Comparison of ENCODE assay signal across 18 cellular contexts in genomic region chr1:33151115-33151514, GRCh38. TPM values are rescaled to one million over a fixed set of nuclear protein-coding genes. Genes with fewer than 3 reads are reported as not detected.
A peak's percentile ranks its signal among the peaks of the same experiment; 100 is the strongest.
DNase-seq lines count a peak whose midpoint lies in the region; ATAC-seq, FAIRE-seq and TF ChIP-seq lines count a peak whose summit lies in the region.
"Had no signal": no experiment of that assay in that cellular context is flagged by ENCODE, and none has a peak within 500 bp of the region (broad histone marks: within the 10 kb centered on the region; RNA-seq: fewer than 3 reads in every experiment).

No MANE protein-coding gene starts in this region.

- no peak overlapping the region for H3K4me3 Mint-ChIP-seq in CD4-positive, CD25-positive, alpha-beta regulatory T cell
- no peak overlapping the region for H3K4me3 Mint-ChIP-seq in neural progenitor cell
- H3K4me3 Mint-ChIP-seq: B cell; dendritic cell treated with granulocyte-macrophage colony-stimulating factor and Interleukin-4, amounts not matched to agents 40 ng/mL and 50 ng/mL, for 4 days; stimulated activated naive CD8-positive, alpha-beta T cell treated with anti-CD3 and anti-CD28 coated beads, Interleukin-15, Interleukin-2, amounts not matched to agents 100 ng/mL and 50 ng/mL, for 24 hours had no signal

- peak overlapping the region; percentile 24; the same call in 1 of the 2 replicates for H2AK5ac ChIP-seq in H1 (ENCODE audit: low read depth, low read length)

- H3F3A ChIP-seq in neural progenitor cell (ENCODE audit: low read depth), result peaks cover 42% of the 10 kb centered on the region

- H3K27me3 ChIP-seq in CD4-positive, CD25-positive, alpha-beta regulatory T cell (ENCODE audit: control insufficient read depth, insufficient read depth, low read length), result no peaks in the 10 kb centered on the region
- H3K27me3 ChIP-seq in HUES64 (ENCODE audit: insufficient read depth, low read length) (no peaks in the 10 kb centered on the region), H1 (replicated peaks in 1 of 4; ENCODE audit: control insufficient read depth in 3 of 4, extremely low read depth in 1 of 4, insufficient read depth in 3 of 4, low read length in 3 of 4) (no peaks in the 10 kb centered on the region), neural progenitor cell (no peaks in the 10 kb centered on the region), left lung (no peaks in the 10 kb centered on the region)
- H3K27me3 ChIP-seq: hepatocyte had no signal

- peak overlapping the region; percentile 76; the same call in 1 of the 2 replicates for H2BK5ac ChIP-seq in H1 (ENCODE audit: low read depth, low read length)

- DNase-seq in CD4-positive, CD25-positive, alpha-beta regulatory T cell, result no peak
- DNase-seq in H1 (ENCODE audit: low read depth in 1 of 2, low spot score in 2 of 2) (no peak), neural progenitor cell (ENCODE audit: low spot score) (no peak), CD1c-positive myeloid dendritic cell (ENCODE audit: extremely low spot score) (no peak), left lung (no peak)
- DNase-seq in activated CD4-positive, alpha-beta T cell treated with anti-CD3 and anti-CD28 coated beads, Interleukin-2, amount 50 U/mL, for 1 hour, result no peak
- DNase-seq: activated CD8-positive, alpha-beta memory T cell treated with anti-CD3 and anti-CD28 coated beads for 24 hours; activated effector memory CD4-positive, alpha-beta T cell treated with Interleukin-2 at 50 U/mL for 16 hours; Kasumi-1; NCI-H510A had no signal

- no peak overlapping the region for H3K27ac ChIP-seq in CD4-positive, CD25-positive, alpha-beta regulatory T cell (ENCODE audit: insufficient read depth, low read length, poor library complexity, severe bottlenecking)
- H3K27ac ChIP-seq in HUES64 (ENCODE audit: low read depth, low read length) (peak overlapping the region; percentile 44; the same call in 1 of the 2 replicates), H1 (ENCODE audit: low read depth, low read length) (no peak overlapping the region), neural progenitor cell (no peak overlapping the region), left lung (no peak overlapping the region)
- H3K27ac ChIP-seq: hepatocyte, SK-N-MC had no signal

- peak overlapping the region; percentile 93; the same call in 1 of the 2 replicates for H2BK20ac ChIP-seq in H1 (ENCODE audit: low read length)

- POLR2A ChIA-PET in H1 (lab: Charles Lee; ENCODE audit: partially characterized antibody), result interaction anchor here (4.5 kb wide), 1 partner anchor 9 kb away, joined by 23 read pairs; no protein-coding TSS in a partner anchor

- no peak overlapping the region for H3K4me3 ChIP-seq in CD4-positive, CD25-positive, alpha-beta regulatory T cell (ENCODE audit: low read depth, low read length)
- H3K4me3 ChIP-seq in HUES64 (ENCODE audit: low read length), result no peak overlapping the region
- H3K4me3 ChIP-seq in H1 (ENCODE audit: extremely low read depth in 1 of 4, insufficient read depth in 2 of 4, low read depth in 3 of 4, low read length in 4 of 4), result no peak overlapping the region
- no peak overlapping the region for H3K4me3 ChIP-seq in neural progenitor cell
- H3K4me3 ChIP-seq in left lung, result no peak overlapping the region
- H3K4me3 ChIP-seq: hepatocyte, SK-N-MC had no signal

- H2AFZ ChIP-seq in H1 (ENCODE audit: low read length), result no peak overlapping the region
- no peak overlapping the region for H2AFZ ChIP-seq in neural progenitor cell (replicated peaks)
- H2AFZ ChIP-seq: hepatocyte had no signal

- no peak for TF ChIP-seq CTCF in H1 (IDR thresholded peaks at IDR 0.05; ENCODE audit: control extremely low read depth in 1 of 3, insufficient read depth in 1 of 3, low read depth in 1 of 3, low read length in 3 of 3)
- no peak for TF ChIP-seq CTCF in neural progenitor cell (IDR thresholded peaks at IDR 0.05)
- no peak for TF ChIP-seq CTCF in left lung (IDR thresholded peaks at IDR 0.05)

- no peak overlapping the region for H3K23ac ChIP-seq in H1 (ENCODE audit: insufficient read length)

- no peak overlapping the region for H3K56ac ChIP-seq in H1 (replicated peaks; ENCODE audit: insufficient read length, low read depth, low read length)

- H4K8ac ChIP-seq in H1 (ENCODE audit: extremely low read depth, insufficient read depth, low read length), result no peak overlapping the region

- H3K36me3 ChIP-seq in CD4-positive, CD25-positive, alpha-beta regulatory T cell (ENCODE audit: control insufficient read depth, insufficient read depth, low read length), result peaks cover 28% of the 10 kb centered on the region
- H3K36me3 ChIP-seq in HUES64 (ENCODE audit: insufficient read depth, low read length) (peaks cover 6% of the 10 kb centered on the region), H1 (ENCODE audit: control insufficient read depth in 2 of 4, insufficient read depth in 4 of 4, low read length in 3 of 4) (peaks cover 0 to 5% (median 0%) of the 10 kb centered on the region in 4 experiments; a peak in 2 of 8 replicates), neural progenitor cell (no peaks in the 10 kb centered on the region), left lung (peaks cover 0 to 12% of the 10 kb centered on the region in 2 donors)

- 0 out of 2 replicates have a peak overlapping the region, but pooled peaks have one; percentile 74 for H2BK15ac ChIP-seq in H1 (ENCODE audit: low read length)

- no peaks in the 10 kb centered on the region for H3K27me3 Mint-ChIP-seq in CD4-positive, CD25-positive, alpha-beta regulatory T cell
- H3K27me3 Mint-ChIP-seq in neural progenitor cell (ENCODE audit: insufficient read depth, low read depth), result peaks cover 4% of the 10 kb centered on the region
- H3K27me3 Mint-ChIP-seq: B cell; dendritic cell treated with granulocyte-macrophage colony-stimulating factor and Interleukin-4, amounts not matched to agents 40 ng/mL and 50 ng/mL, for 4 days; stimulated activated naive CD8-positive, alpha-beta T cell treated with anti-CD3 and anti-CD28 coated beads, Interleukin-15, Interleukin-2, amounts not matched to agents 100 ng/mL and 50 ng/mL, for 24 hours had no signal

- H2BK120ac ChIP-seq in H1 (replicated peaks; ENCODE audit: low read depth, low read length), result no peak overlapping the region

- TF ChIP-seq EP300 in H1 (IDR thresholded peaks at IDR 0.05; ENCODE audit: borderline replicate concordance in 1 of 2, low read depth in 2 of 2, low read length in 2 of 2), result no peak

- H4K20me1 ChIP-seq in H1 (replicated peaks in 1 of 2; ENCODE audit: control insufficient read depth in 1 of 2, insufficient read depth in 2 of 2, low read length in 2 of 2) (peaks cover 0 to 2% of the 10 kb centered on the region in 2 experiments), neural progenitor cell (ENCODE audit: low read depth) (peaks cover 10% of the 10 kb centered on the region)

- peak overlapping the region; percentile 71; the same call in 1 of the 2 replicates for H3K18ac ChIP-seq in H1 (ENCODE audit: extremely low read depth, low read length)

- 79% methylated on average over 7 of the region's 7 CpGs for WGBS in HUES64
- WGBS in H1 (ENCODE audit: extremely low coverage in 1 of 2, insufficient coverage in 1 of 2, insufficient read length in 1 of 2, insufficient replicate concordance in 2 of 2, low coverage in 1 of 2, low lambda C conversion rate in 2 of 2, missing lambda C conversion rate in 1 of 2), 2 experiments, result 85% methylated on average over 7 of the region's 7 CpGs; no CpG with 5 or more reads in 1 of the 2 experiments

- CTCF ChIA-PET in H1 (lab: Charles Lee; ENCODE audit: partially characterized antibody), result interaction anchor here (1.0 to 4.7 kb wide), 6 partner anchors 12 to 148 kb away, joined by 3 to 47 read pairs (median 4); partner anchors contain the start of gene TRIM62

- peak overlapping the region; percentile 20 for H4K91ac ChIP-seq in H1 (replicated peaks; ENCODE audit: insufficient read length, low read length)

- peak overlapping the region in 2 of 3 donors; percentile 64 to 77 for H3K27ac Mint-ChIP-seq in CD4-positive, CD25-positive, alpha-beta regulatory T cell
- H3K27ac Mint-ChIP-seq in neural progenitor cell, result peak overlapping the region; percentile 83
- H3K27ac Mint-ChIP-seq: B cell; dendritic cell treated with granulocyte-macrophage colony-stimulating factor and Interleukin-4, amounts not matched to agents 40 ng/mL and 50 ng/mL, for 4 days; stimulated activated naive CD8-positive, alpha-beta T cell treated with anti-CD3 and anti-CD28 coated beads, Interleukin-15, Interleukin-2, amounts not matched to agents 100 ng/mL and 50 ng/mL, for 24 hours had no signal

- no peaks in the 10 kb centered on the region for H3K23me2 ChIP-seq in H1 (ENCODE audit: low read depth, low read length)

- no peak for FAIRE-seq in H1 (lab: Jason Lieb, UNC)
- FAIRE-seq: GM18507, GM19239 had no signal

- peaks cover 27% of the 10 kb centered on the region for H3K36me3 Mint-ChIP-seq in CD4-positive, CD25-positive, alpha-beta regulatory T cell
- peaks cover 11% of the 10 kb centered on the region for H3K36me3 Mint-ChIP-seq in neural progenitor cell

- H3K4me1 ChIP-seq in CD4-positive, CD25-positive, alpha-beta regulatory T cell (ENCODE audit: control insufficient read depth, insufficient read depth, low read length, poor library complexity, severe bottlenecking), result no peaks in the 10 kb centered on the region
- peaks cover 19% of the 10 kb centered on the region for H3K4me1 ChIP-seq in HUES64 (ENCODE audit: insufficient read depth, low read length)
- H3K4me1 ChIP-seq in H1 (replicated peaks in 1 of 4; ENCODE audit: control insufficient read depth in 3 of 4, insufficient read depth in 4 of 4, low read length in 3 of 4), result peaks cover 16 to 30% (median 19%) of the 10 kb centered on the region in 4 experiments
- H3K4me1 ChIP-seq in neural progenitor cell, result peaks cover 39% of the 10 kb centered on the region
- no peaks in the 10 kb centered on the region for H3K4me1 ChIP-seq in left lung

- intact Hi-C loops in left lung (cut with DNase I), result no loop called here

- peak overlapping the region in 1 of 2 experiments; percentile 16; a peak in 1 of 4 replicates for H3K4me2 ChIP-seq in H1 (ENCODE audit: insufficient read depth in 1 of 2, low read depth in 2 of 2, low read length in 2 of 2)
- H3K4me2 ChIP-seq in neural progenitor cell, result peak overlapping the region; percentile 53
- H3K4me2 ChIP-seq: hepatocyte had no signal

- H3K79me2 ChIP-seq in H1 (ENCODE audit: control insufficient read depth in 1 of 2, insufficient read depth in 2 of 2, low read length in 2 of 2) (no peaks in the 10 kb centered on the region), neural progenitor cell (ENCODE audit: low read depth) (no peaks in the 10 kb centered on the region)
- H3K79me2 ChIP-seq: hepatocyte had no signal

- no peak overlapping the region for H3K4ac ChIP-seq in H1 (replicated peaks; ENCODE audit: insufficient read length, low read depth, low read length)

- no peaks in the 10 kb centered on the region for H3K79me1 ChIP-seq in H1 (ENCODE audit: low read depth, low read length)

- H3K4me1 Mint-ChIP-seq in CD4-positive, CD25-positive, alpha-beta regulatory T cell, result peaks cover 0 to 4% (median 2%) of the 10 kb centered on the region in 4 donors
- peaks cover 47% of the 10 kb centered on the region for H3K4me1 Mint-ChIP-seq in neural progenitor cell

- no peaks in the 10 kb centered on the region for H3K9me3 ChIP-seq in CD4-positive, CD25-positive, alpha-beta regulatory T cell (ENCODE audit: control insufficient read depth in 2 of 2, low read length in 2 of 2)
- H3K9me3 ChIP-seq in HUES64 (ENCODE audit: insufficient read depth, low read depth, low read length) (no peaks in the 10 kb centered on the region), H1 (ENCODE audit: insufficient read depth in 2 of 2, low read depth in 1 of 2, low read length in 1 of 2) (no peaks in the 10 kb centered on the region), neural progenitor cell (ENCODE audit: low read depth) (no peaks in the 10 kb centered on the region), left lung (no peaks in the 10 kb centered on the region)

- TF ChIP-seq RAD21 in H1 (IDR thresholded peaks at IDR 0.05 in 1 of 2, conservative IDR thresholded peaks at IDR 0.05 in 1 of 2; ENCODE audit: low read depth in 2 of 2, low read length in 2 of 2), result no peak

- H3K14ac ChIP-seq in H1 (ENCODE audit: insufficient read length), result no peak overlapping the region

- ATAC-seq in CD4-positive, CD25-positive, alpha-beta regulatory T cell (ENCODE audit: low read depth in 2 of 2), result no peak
- no peak for ATAC-seq in left lung

- TF ChIP-seq POLR2A in H1 (IDR thresholded peaks at IDR 0.05; ENCODE audit: control extremely low read depth in 1 of 2, low read depth in 2 of 2, low read length in 2 of 2), result no peak

- H4K5ac ChIP-seq in H1 (ENCODE audit: insufficient read length, low read depth, low read length), result no peak overlapping the region

- 0 out of 2 replicates have a peak overlapping the region, but pooled peaks have one; percentile 30 for H2BK12ac ChIP-seq in H1 (ENCODE audit: low read depth, low read length)

- H3K9ac ChIP-seq in HUES64 (ENCODE audit: low read depth, low read length) (no peak overlapping the region), H1 (replicated peaks in 1 of 4; ENCODE audit: extremely low read depth in 1 of 4, low read depth in 3 of 4, low read length in 3 of 4) (no peak overlapping the region), neural progenitor cell (no peak overlapping the region)

- H3K9me3 Mint-ChIP-seq in CD4-positive, CD25-positive, alpha-beta regulatory T cell, result no peaks in the 10 kb centered on the region
- H3K9me3 Mint-ChIP-seq in neural progenitor cell, result no peaks in the 10 kb centered on the region
- H3K9me3 Mint-ChIP-seq: dendritic cell treated with granulocyte-macrophage colony-stimulating factor and Interleukin-4, amounts not matched to agents 40 ng/mL and 50 ng/mL, for 4 days; stimulated activated naive CD8-positive, alpha-beta T cell treated with anti-CD3 and anti-CD28 coated beads, Interleukin-15, Interleukin-2, amounts not matched to agents 100 ng/mL and 50 ng/mL, for 24 hours had no signal

RNA-seq across cellular contexts. Expression of gene TRIM62, which starts 30.7 kb away (rescaled TPM):
- total RNA-seq in CD4-positive, CD25-positive, alpha-beta regulatory T cell, result 29.1 TPM
- polyA plus RNA-seq in CD4-positive, CD25-positive, alpha-beta regulatory T cell, result 1 to 10 TPM; 5.6 to 7.5 (median 6.2) TPM
- 6.1 TPM for polyA plus RNA-seq in HUES64 (2013, experiment 1 of 2)
- polyA plus RNA-seq in HUES64 (2013, experiment 2 of 2), result 11.2 TPM
- 10.3 and 10.8 TPM in 2 replicates for total RNA-seq in H1 (2021; fragmentation: NEBNext Ultra II Directional; extraction: Animal tissue kit (Norgen Biotek cat#: 25700))
- polyA plus RNA-seq in H1 (2011; rRNA removed), result 6.3 and 8.7 TPM in 2 replicates
- 4.8 TPM for polyA plus RNA-seq in H1 (2011; cell fraction: cytosol; rRNA removed)
- polyA plus RNA-seq in H1 (2011; cell fraction: nucleus; rRNA removed), result 10.4 TPM
- 4.7 to 9.1 TPM (median 6.6 TPM) in 4 replicates for polyA plus RNA-seq in H1 (2012, experiment 1 of 2)
- polyA plus RNA-seq in H1 (2012, experiment 2 of 2), result 6.2 TPM
- polyA plus RNA-seq in H1 (2013, experiment 1 of 2), result 5.7 TPM
- polyA plus RNA-seq in H1 (2013, experiment 2 of 2), result 5.1 TPM
- polyA minus RNA-seq in H1 (2011; rRNA and poly(A)+ RNA removed), result 4.0 and 5.2 TPM in 2 replicates
- polyA minus RNA-seq in H1 (2011; cell fraction: cytosol; rRNA and poly(A)+ RNA removed), result 4.5 TPM
- polyA minus RNA-seq in H1 (2011; cell fraction: nucleus; rRNA and poly(A)+ RNA removed), result 6.0 TPM
- total RNA-seq in neural progenitor cell (ENCODE audit: low replicate concordance) (1.4 and 5.0 TPM in 2 replicates), left lung (1 to 10 TPM; 6.2 to 6.4 TPM)
